8 cellular contexts compared by ENCODE assay signal in the genomic region with DNA sequence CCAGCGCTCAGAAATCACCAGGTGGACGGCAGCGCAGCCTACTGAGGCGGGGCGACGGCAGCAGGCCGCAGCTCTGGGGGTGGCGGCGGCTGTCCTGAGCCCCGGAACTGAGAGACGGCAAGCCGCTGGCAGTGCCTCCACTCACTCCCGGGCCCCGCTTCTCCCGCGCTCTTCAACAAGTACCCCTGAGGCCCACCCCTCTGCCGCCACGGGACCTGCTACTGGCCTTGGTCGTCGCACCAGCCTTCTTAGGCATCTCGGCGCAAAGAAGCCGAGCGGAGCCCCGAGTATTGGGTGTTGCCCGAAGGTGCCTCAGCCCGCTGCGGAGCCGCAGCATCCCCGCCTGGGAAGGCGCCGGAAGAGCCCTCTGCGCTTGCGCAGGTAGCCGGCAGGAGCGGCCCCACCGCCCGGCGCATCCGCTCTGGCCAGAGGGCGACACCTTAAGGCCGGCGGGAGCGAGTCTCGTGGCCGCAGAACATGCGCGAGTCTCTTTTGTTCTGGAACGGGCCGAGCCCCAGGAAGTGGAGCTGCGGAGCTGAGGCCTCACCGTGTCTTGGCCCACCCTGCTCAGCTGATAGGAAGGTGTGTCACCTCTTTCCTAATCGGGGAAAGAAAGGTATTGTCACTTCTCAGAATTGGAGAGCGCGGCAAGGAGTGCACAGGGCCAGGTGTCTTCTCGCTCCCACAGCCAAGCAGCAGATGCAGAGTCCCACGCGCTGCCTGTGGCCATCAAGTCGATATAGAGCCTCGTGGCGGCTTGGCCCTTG. TPM values are rescaled to one million over a fixed set of nuclear protein-coding genes. Genes with fewer than 3 reads are reported as not detected.
DNase-seq lines count a peak whose midpoint lies in the region; ATAC-seq, FAIRE-seq and TF ChIP-seq lines count a peak whose summit lies in the region.

A gene (minus strand): TSS at position 369 of the 767 bp plus-strand sequence. CDS start 32 bp downstream, at position 337.

- DNase-seq in GM19239 (ENCODE audit: insufficient read length, low spot score) (peak; percentile 86), NCI-H510A (lab: John Stamatoyannopoulos, UW) (peak; percentile 75), colonic mucosa (peak; percentile 90)
- peak; percentile 86 for DNase-seq in activated CD4-positive, alpha-beta T cell treated with anti-CD3 and anti-CD28 coated beads for 48 hours
- peak; percentile 70 to 81 for DNase-seq in stimulated activated CD4-positive, alpha-beta T cell treated with anti-CD3 and anti-CD28 coated beads, Interleukin-1b, Interleukin-23, amount 100 ng/mL, for 4 hours (ENCODE audit: low read depth in 2 of 2)

- H3K9ac ChIP-seq in BLaER1 treated with 17β-estradiol and CSF1 and Interleukin-3, amounts not matched to agents 10 nM and 100 nM: peak within 1 kb of the TSS; percentile 87 to 95 (median 90)
- peak within 1 kb of the TSS; percentile 89 to 90 for H3K9ac ChIP-seq in colonic mucosa (ENCODE audit: low read depth in 2 of 2, low read length in 2 of 2)

- FAIRE-seq in GM19239 (lab: Jason Lieb, UNC): peak; percentile 88

- intact Hi-C loops in colonic mucosa (cut with DNase I): loop anchor here (5.0 to 10.0 kb wide), 3 partner anchors 56 to 477 kb away; a partner anchor contains a TSS

- H3K27ac ChIP-seq in BLaER1 treated with 17β-estradiol and CSF1 and Interleukin-3, amounts not matched to agents 10 nM and 100 nM: peak within 1 kb of the TSS; percentile 58 to 92 (median 89); a peak in 21 of 22 replicates
- peak within 1 kb of the TSS; percentile 71 for H3K27ac ChIP-seq in colonic mucosa
- peak within 1 kb of the TSS; percentile 82 for H3K27ac ChIP-seq in layer of hippocampus (ENCODE audit: low read depth, low read length)

- H3K4me3 ChIP-seq in BLaER1 treated with 17β-estradiol and CSF1 and Interleukin-3, amounts not matched to agents 10 nM and 100 nM: peak within 1 kb of the TSS; percentile 79 to 99 (median 92)
- peak within 1 kb of the TSS; percentile 87 for H3K4me3 ChIP-seq in colonic mucosa

- peaks cover 0 to 13% (median 0%) of the 10 kb centered on the region in 11 experiments; a peak in 7 of 22 replicates for H4K20me1 ChIP-seq in BLaER1 treated with 17β-estradiol and CSF1 and Interleukin-3, amounts not matched to agents 10 nM and 100 nM

- H3K27me3 ChIP-seq in BLaER1 treated with 17β-estradiol and CSF1 and Interleukin-3, amounts not matched to agents 10 nM and 100 nM: no peaks in the 10 kb centered on the region
- H3K27me3 ChIP-seq in colonic mucosa: no peaks in the 10 kb centered on the region
- no peaks in the 10 kb centered on the region for H3K27me3 ChIP-seq in layer of hippocampus (ENCODE audit: control insufficient read depth, insufficient read depth, low read length)

- peaks cover 27 to 52% (median 42%) of the 10 kb centered on the region in 10 experiments for H3K4me1 ChIP-seq in BLaER1 treated with 17β-estradiol and CSF1 and Interleukin-3, amounts not matched to agents 10 nM and 100 nM
- peaks cover 5% of the 10 kb centered on the region for H3K4me1 ChIP-seq in colonic mucosa

- peak; percentile 78 for ATAC-seq in HG03442 (IDR thresholded peaks at IDR 0.05; ENCODE audit: unreplicated experiment)

- H3K36me3 ChIP-seq in BLaER1 treated with 17β-estradiol and CSF1 and Interleukin-3, amounts not matched to agents 10 nM and 100 nM: peaks cover 37 to 63% (median 52%) of the 10 kb centered on the region in 11 experiments
- H3K36me3 ChIP-seq in colonic mucosa: peaks cover 4% of the 10 kb centered on the region

- H3K9me3 ChIP-seq in BLaER1 treated with 17β-estradiol and CSF1 and Interleukin-3, amounts not matched to agents 10 nM and 100 nM (replicated peaks in 1 of 11): peaks cover 0 to 20% (median 0%) of the 10 kb centered on the region in 11 experiments; a peak in 7 of 22 replicates
- H3K9me3 ChIP-seq in colonic mucosa: no peaks in the 10 kb centered on the region

- peak within 1 kb of the TSS; percentile 72 to 94 (median 82) for H3K4me2 ChIP-seq in BLaER1 treated with 17β-estradiol and CSF1 and Interleukin-3, amounts not matched to agents 10 nM and 100 nM

- TF ChIP-seq CTCF in colonic mucosa (IDR thresholded peaks at IDR 0.05): no peak

RNA-seq across cellular contexts. Expression of the gene that starts here (rescaled TPM):
- total RNA-seq in colonic mucosa: 10 to 100 TPM; 19.0 to 22.7 TPM

Comparison
In these comparisons a context has a peak if more than half of its experiments do, and no peak if none do; other contexts are left out.
1. Peak in every context shown above with its lines: DNase-seq, ATAC-seq, H3K4me3 ChIP-seq and H3K27ac ChIP-seq.